Comparison of ENCODE assay signal across 12 cellular contexts in genomic region chr12:96044017-96044985, GRCh38. TPM values are rescaled to one million over a fixed set of nuclear protein-coding genes. Genes with fewer than 3 reads are reported as not detected.
DNase-seq lines count a peak whose midpoint lies in the region; ATAC-seq and TF ChIP-seq lines count a peak whose summit lies in the region.
"Had no signal": no experiment of that assay in that cellular context is flagged by ENCODE, and none has a peak within 500 bp of the region (broad histone marks: within the 10 kb centered on the region; RNA-seq: fewer than 3 reads in every experiment).

No MANE protein-coding gene starts in this region.

- no peak for TF ChIP-seq EP300 in suprapubic skin (IDR thresholded peaks at IDR 0.05)

- peak overlapping the region; percentile 83 for H3K27ac Mint-ChIP-seq in osteocyte (ENCODE audit: unreplicated experiment)

- H3K27me3 ChIP-seq in suprapubic skin = no peaks in the 10 kb centered on the region

- no peak for TF ChIP-seq POLR2A in suprapubic skin (IDR thresholded peaks at IDR 0.05)

- H3K27ac ChIP-seq in suprapubic skin = no peak overlapping the region
- H3K27ac ChIP-seq: VCaP had no signal

- H3K4me3 ChIP-seq in suprapubic skin = no peak overlapping the region

- no peaks in the 10 kb centered on the region for H3K27me3 Mint-ChIP-seq in osteocyte (ENCODE audit: unreplicated experiment)

- peaks cover 11% of the 10 kb centered on the region for H3K4me1 ChIP-seq in suprapubic skin

- no peaks in the 10 kb centered on the region for H3K9me3 ChIP-seq in suprapubic skin

- H3K4me3 Mint-ChIP-seq in osteocyte (ENCODE audit: unreplicated experiment) = no peak overlapping the region

- DNase-seq in GM03348 (ENCODE audit: low spot score) = peak; percentile 68
- DNase-seq in NCI-H226 = peak; percentile 18
- DNase-seq in dedifferentiated amniotic fluid mesenchymal stem cell (ENCODE audit: extremely low spot score) = peak; percentile 70
- no peak for DNase-seq in osteocyte (ENCODE audit: extremely low spot score, unreplicated experiment)
- no peak for DNase-seq in suprapubic skin (ENCODE audit: low spot score in 2 of 2)
- DNase-seq in NCI-H2107 treated with DMSO at 0.1 percent for 48 hours (lab: John Stamatoyannopoulos, UW; ENCODE audit: unreplicated experiment) = no peak
- DNase-seq: anterior cingulate cortex, glutamatergic neuron, NCI-H510A treated with DMSO at 0.1 percent for 48 hours had no signal

- 77% methylated on average over 10 of the region's 10 CpGs for WGBS in suprapubic skin

- ATAC-seq in GM21786 (IDR thresholded peaks at IDR 0.05; ENCODE audit: unreplicated experiment) (no peak), GM19397 (IDR thresholded peaks at IDR 0.05; ENCODE audit: unreplicated experiment) (no peak)

- TF ChIP-seq CTCF in osteocyte (IDR thresholded peaks at IDR 0.05) = no peak
- TF ChIP-seq CTCF in suprapubic skin (IDR thresholded peaks at IDR 0.05) = no peak

- H3K36me3 ChIP-seq in suprapubic skin = no peaks in the 10 kb centered on the region

- H3K9me3 Mint-ChIP-seq in osteocyte (ENCODE audit: unreplicated experiment) = no peaks in the 10 kb centered on the region

- H3K4me1 Mint-ChIP-seq in osteocyte (ENCODE audit: unreplicated experiment) = peaks cover 31% of the 10 kb centered on the region

- no peaks in the 10 kb centered on the region for H3K36me3 Mint-ChIP-seq in osteocyte (ENCODE audit: unreplicated experiment)

RNA-seq across cellular contexts. Expression of gene LTA4H, which starts 8.9 kb away (rescaled TPM):
- total RNA-seq in osteocyte (68.3 and 69.4 TPM in 2 replicates), suprapubic skin (10 to 100 TPM; 61.8 to 89.7 (median 80.1) TPM)

RNA-seq across cellular contexts. Expression of gene HAL, which starts 48.2 kb away (rescaled TPM):
- total RNA-seq in osteocyte (0.50 and 1.7 TPM in 2 replicates), suprapubic skin (100 to 1,000 TPM in 3 of 4 donors, 10 to 100 TPM in 1; 52.1 to 216 (median 133) TPM)

Comparison
In these comparisons a context has a peak if more than half of its experiments do, and no peak if none do; other contexts are left out.
1. DNase-seq: peak in GM03348 (single experiment), NCI-H226 (single experiment) and dedifferentiated amniotic fluid mesenchymal stem cell (single experiment); none in osteocyte (single experiment), suprapubic skin (0 of 2) and NCI-H2107 treated with DMSO at 0.1 percent for 48 hours (single experiment).
2. RNA of gene HAL, which starts 48.2 kb away (total RNA-seq): 52.1 to 216 TPM in suprapubic skin; 0.50 to 1.7 TPM in osteocyte; every median in the first group is over 10 times any median in the second.